Comparison of ENCODE assay signal across 8 cellular contexts in the genomic region with DNA sequence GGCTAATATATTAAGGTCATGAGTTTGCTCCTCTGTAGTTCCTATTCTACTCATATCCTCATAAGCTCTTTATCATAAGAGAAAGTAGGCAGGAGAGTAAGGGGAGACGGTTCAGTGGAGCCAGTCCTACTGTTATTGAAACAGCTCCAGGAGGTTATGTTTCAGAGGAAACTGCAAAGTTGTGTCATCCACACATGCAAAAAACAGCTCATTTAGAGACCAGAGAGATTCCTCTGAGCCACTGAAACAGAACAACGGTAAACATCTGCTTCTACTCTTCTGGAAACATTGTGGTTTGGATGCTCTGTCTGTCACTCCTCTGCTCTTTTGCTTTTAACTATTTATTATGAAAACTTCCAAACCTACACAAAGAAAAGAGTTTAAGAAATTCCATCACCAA.
DNase-seq lines count a peak whose midpoint lies in the region; ATAC-seq lines count a peak whose summit lies in the region.

No MANE protein-coding gene starts in this region.

- DNase-seq in AG08396 (ENCODE audit: low spot score) (peak; percentile 58), amniotic stem cell (lab: John Stamatoyannopoulos, UW) (peak; percentile 20), NCI-H1048 (lab: John Stamatoyannopoulos, UW) (no peak), NCI-H2081 treated with DMSO at 0.1 percent for 48 hours (lab: John Stamatoyannopoulos, UW) (no peak), SKM-1 treated with dmso at 0.1 percent for 144 hours (lab: John Stamatoyannopoulos, UW; ENCODE audit: unreplicated experiment) (no peak)

- peak overlapping the region; percentile 17 for H3K27ac Mint-ChIP-seq in stimulated activated naive CD8-positive, alpha-beta T cell treated with anti-CD3 and anti-CD28 coated beads, Interleukin-15, Interleukin-2, amounts not matched to agents 100 ng/mL and 50 ng/mL, for 24 hours

- no peaks in the 10 kb centered on the region for H3K27me3 Mint-ChIP-seq in stimulated activated naive CD8-positive, alpha-beta T cell treated with anti-CD3 and anti-CD28 coated beads, Interleukin-15, Interleukin-2, amounts not matched to agents 100 ng/mL and 50 ng/mL, for 24 hours

- no peaks in the 10 kb centered on the region for H3K9me3 Mint-ChIP-seq in stimulated activated naive CD8-positive, alpha-beta T cell treated with anti-CD3 and anti-CD28 coated beads, Interleukin-15, Interleukin-2, amounts not matched to agents 100 ng/mL and 50 ng/mL, for 24 hours

- ATAC-seq in GM19025 (IDR thresholded peaks at IDR 0.05; ENCODE audit: low read depth, unreplicated experiment), result peak; percentile 83
- ATAC-seq in HG03103 (IDR thresholded peaks at IDR 0.05; ENCODE audit: low read depth, unreplicated experiment), result peak; percentile 97

- H3K36me3 Mint-ChIP-seq in stimulated activated naive CD8-positive, alpha-beta T cell treated with anti-CD3 and anti-CD28 coated beads, Interleukin-15, Interleukin-2, amounts not matched to agents 100 ng/mL and 50 ng/mL, for 24 hours (ENCODE audit: low read depth), result no peaks in the 10 kb centered on the region

- peaks cover 19% of the 10 kb centered on the region for H3K4me1 Mint-ChIP-seq in stimulated activated naive CD8-positive, alpha-beta T cell treated with anti-CD3 and anti-CD28 coated beads, Interleukin-15, Interleukin-2, amounts not matched to agents 100 ng/mL and 50 ng/mL, for 24 hours (ENCODE audit: low read depth)

- no peak overlapping the region for H3K4me3 Mint-ChIP-seq in stimulated activated naive CD8-positive, alpha-beta T cell treated with anti-CD3 and anti-CD28 coated beads, Interleukin-15, Interleukin-2, amounts not matched to agents 100 ng/mL and 50 ng/mL, for 24 hours

Comparison
In these comparisons a context has a peak if more than half of its experiments do, and no peak if none do; other contexts are left out.
1. DNase-seq: peak in AG08396 (single experiment) and amniotic stem cell (single experiment); none in NCI-H1048 (single experiment), NCI-H2081 treated with DMSO at 0.1 percent for 48 hours (single experiment) and SKM-1 treated with dmso at 0.1 percent for 144 hours (single experiment).